25 cellular contexts compared by ENCODE assay signal in the genomic region with DNA sequence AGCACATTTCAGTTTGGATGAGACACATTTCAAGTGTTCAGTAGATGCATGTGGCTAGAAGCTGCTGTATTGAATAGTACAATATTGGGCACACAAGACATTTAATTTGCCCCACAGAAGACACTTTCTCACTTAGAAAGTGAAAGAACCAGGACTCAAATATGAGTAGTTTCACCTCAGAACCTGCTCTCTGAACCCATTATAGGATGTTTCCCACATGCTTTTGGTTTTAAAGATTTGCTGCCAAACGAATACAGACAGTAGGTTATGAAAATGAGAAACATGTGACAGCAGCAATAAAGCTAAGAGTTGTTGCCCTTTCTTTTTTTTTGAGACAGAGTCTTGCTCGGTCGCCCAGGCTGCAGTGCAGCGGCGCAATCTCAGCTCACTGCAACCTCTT. TPM values are rescaled to one million over a fixed set of nuclear protein-coding genes. Genes with fewer than 3 reads are reported as not detected.
DNase-seq lines count a peak whose midpoint lies in the region; ATAC-seq and TF ChIP-seq lines count a peak whose summit lies in the region.
"Had no signal": no experiment of that assay in that cellular context is flagged by ENCODE, and none has a peak within 500 bp of the region (broad histone marks: within the 10 kb centered on the region; RNA-seq: fewer than 3 reads in every experiment).

No MANE protein-coding gene starts in this region.

- WGBS in prostate gland, result 82% methylated on average over 5 of the region's 5 CpGs

- no peaks in the 10 kb centered on the region for H3K4me1 ChIP-seq in prostate gland (replicated peaks)

- H3K27me3 ChIP-seq in prostate gland (replicated peaks; ENCODE audit: insufficient read depth), result no peaks in the 10 kb centered on the region
- H3K27me3 ChIP-seq: BLaER1 treated with 17β-estradiol and CSF1 and Interleukin-3, amounts not matched to agents 10 nM and 100 nM had no signal

- peak; percentile 66 for ATAC-seq in GM19025 (IDR thresholded peaks at IDR 0.05; ENCODE audit: low read depth, unreplicated experiment)
- ATAC-seq in GM21717 (IDR thresholded peaks at IDR 0.05; ENCODE audit: unreplicated experiment), result peak; percentile 90
- ATAC-seq in HG03457 (IDR thresholded peaks at IDR 0.05; ENCODE audit: unreplicated experiment), result peak; percentile 75
- ATAC-seq: activated T-cell treated with anti-CD3 and anti-CD28 coated beads, Interleukin-2, amount 50 U/mL, for 72 hours; esophagus mucosa; left colon had no signal

- no peaks in the 10 kb centered on the region for H3K9me3 ChIP-seq in prostate gland
- H3K9me3 ChIP-seq: BLaER1 treated with 17β-estradiol and CSF1 and Interleukin-3, amounts not matched to agents 10 nM and 100 nM had no signal

- H3K27ac ChIP-seq in prostate gland, result no peak overlapping the region
- H3K27ac ChIP-seq: BLaER1 treated with 17β-estradiol and CSF1 and Interleukin-3, amounts not matched to agents 10 nM and 100 nM; GM23248 had no signal

- peak; percentile 52 for DNase-seq in GM12865 (ENCODE audit: low read depth)
- no peak for DNase-seq in NCI-H2081 treated with DMSO at 0.1 percent for 48 hours (lab: John Stamatoyannopoulos, UW)
- DNase-seq in SHP77 (lab: John Stamatoyannopoulos, UW), result no peak
- no peak for DNase-seq in stimulated activated CD4-positive, alpha-beta T cell treated with anti-CD3 and anti-CD28 coated beads, Interleukin-2, amount 100 ng/mL, for 48 hours
- no peak for DNase-seq in prostate gland (ENCODE audit: low spot score)
- DNase-seq: activated naive CD4-positive, alpha-beta T cell treated with anti-CD3 and anti-CD28 coated beads, Interleukin-2, amount 50 U/mL, for 16 hours; activated T-cell treated with anti-CD3 and anti-CD28 coated beads, Interleukin-2, amount 50 U/mL, for 72 hours; DMS 273 treated with DMSO at 0.1 percent for 48 hours; effector CD4-positive, alpha-beta T cell; GM23248; left colon; mesendoderm; NCI-H510A; stimulated activated CD4-positive, alpha-beta T cell treated with anti-CD3 and anti-CD28 coated beads, Interleukin-4, amount 100 ng/mL, for 4 hours had no signal

- no peak for TF ChIP-seq CTCF in GM12865 (IDR thresholded peaks at IDR 0.05; ENCODE audit: insufficient read depth, low read depth, low read length, missing control alignments)
- no peak for TF ChIP-seq CTCF in prostate gland (IDR thresholded peaks at IDR 0.05)

- H3K36me3 ChIP-seq in prostate gland, result no peaks in the 10 kb centered on the region
- H3K36me3 ChIP-seq: BLaER1 treated with 17β-estradiol and CSF1 and Interleukin-3, amounts not matched to agents 10 nM and 100 nM had no signal

- intact Hi-C loops in prostate gland (cut with DNase I), result no loop called here

- H3K4me3 ChIP-seq in GM12865 (ENCODE audit: low read depth, low read length) (no peak overlapping the region), prostate gland (no peak overlapping the region)
- H3K4me3 ChIP-seq: BLaER1 treated with 17β-estradiol and CSF1 and Interleukin-3, amounts not matched to agents 10 nM and 100 nM; GM23248 had no signal

- no peak for TF ChIP-seq POLR2A in prostate gland (IDR thresholded peaks at IDR 0.05)

RNA-seq across cellular contexts. Expression of gene C4orf54, which starts 32.3 kb away (rescaled TPM):
- under 1 TPM; 0.32 to 0.62 TPM for total RNA-seq in prostate gland
- total RNA-seq: activated CD8-positive, alpha-beta memory T cell treated with anti-CD3 and anti-CD28 coated beads for 36 hours; activated T-cell treated with anti-CD3 and anti-CD28 coated beads, Interleukin-2, amount 50 U/mL, for 72 hours; cerebellum; esophagus mucosa; G401; GM23248; pulmonary artery endothelial cell; ureter had no signal

RNA-seq across cellular contexts. Expression of gene MTTP, which starts 50.7 kb away (rescaled TPM):
- total RNA-seq in prostate gland, result 1 to 10 TPM in 1 of 2 donors, not detected in 1; 1.5 TPM
- total RNA-seq: activated CD8-positive, alpha-beta memory T cell treated with anti-CD3 and anti-CD28 coated beads for 36 hours; esophagus mucosa; G401; glomerular endothelial cell; GM23248; ureter had no signal
